ENCODE assay signal across 8 cellular contexts in genomic region chr17:21375757-21376584, GRCh38. TPM values are rescaled to one million over a fixed set of nuclear protein-coding genes. Genes with fewer than 3 reads are reported as not detected.
DNase-seq lines count a peak whose midpoint lies in the region; ATAC-seq and TF ChIP-seq lines count a peak whose summit lies in the region.

KCNJ12 (plus strand) TSS chr17:21376357; CDS start chr17:21415343, 38,986 bp downstream.

- H3K27ac Mint-ChIP-seq in nephron progenitor cell: no peak within 1 kb of the TSS

- H3K36me3 ChIP-seq in BJ (ENCODE audit: control insufficient read depth, insufficient read depth, low read length) (no peaks in the 10 kb centered on the region), fibroblast of lung (ENCODE audit: control insufficient read depth, insufficient read depth, low read length) (no peaks in the 10 kb centered on the region)

- H3K4me1 ChIP-seq in fibroblast of lung (ENCODE audit: control insufficient read depth, extremely low read depth, insufficient read depth, low read length): no peaks in the 10 kb centered on the region

- no peaks in the 10 kb centered on the region for H3K9me3 Mint-ChIP-seq in nephron progenitor cell

- no peak for TF ChIP-seq POLR2A in GM18505 (IDR thresholded peaks at IDR 0.05; ENCODE audit: borderline replicate concordance, extremely low read depth, insufficient read depth, insufficient read length)

- H3K4me3 Mint-ChIP-seq in nephron progenitor cell: peak within 1 kb of the TSS; percentile 77

- POLR2A ChIA-PET in BJ (lab: Charles Lee): no interaction called here

- CTCF ChIA-PET in BJ (lab: Yijun Ruan, JAX): interaction anchor here (0.6 to 0.8 kb wide), 2 partner anchors 14 to 456 kb away, joined by 3 read pairs; no protein-coding TSS in a partner anchor

- no peak for TF ChIP-seq CTCF in BJ (IDR thresholded peaks at IDR 0.05; ENCODE audit: insufficient read depth, low read depth, low read length)
- TF ChIP-seq CTCF in fibroblast of lung (conservative IDR thresholded peaks at IDR 0.05 in 1 of 2, IDR thresholded peaks at IDR 0.05 in 1 of 2; ENCODE audit: low read depth in 1 of 2, low read length in 2 of 2): no peak
- no peak for TF ChIP-seq CTCF in nephron progenitor cell (IDR thresholded peaks at IDR 0.05)

- DNase-seq in BJ (ENCODE audit: low read depth) (no peak), NCI-H2227 (lab: John Stamatoyannopoulos, UW; ENCODE audit: unreplicated experiment) (peak; percentile 66), fibroblast of lung (ENCODE audit: low read depth in 2 of 2) (peak; percentile 9 to 26), nephron progenitor cell (no peak)

- H3K27me3 ChIP-seq in BJ (ENCODE audit: control insufficient read depth, insufficient read depth, low read length) (peaks cover 22% of the 10 kb centered on the region), fibroblast of lung (ENCODE audit: control insufficient read depth, insufficient read depth, low read length) (peaks cover 9% of the 10 kb centered on the region)

- H3K4me3 ChIP-seq in BJ (ENCODE audit: low read depth, low read length): peak within 1 kb of the TSS; percentile 31
- H3K4me3 ChIP-seq in fibroblast of lung (replicated peaks in 1 of 4; ENCODE audit: control extremely low read depth in 1 of 4, insufficient read depth in 1 of 4, low read depth in 3 of 4, low read length in 4 of 4): peak within 1 kb of the TSS; percentile 12 to 33 (median 28)

- no peak for ATAC-seq in HG03280 (IDR thresholded peaks at IDR 0.05; ENCODE audit: unreplicated experiment)
- ATAC-seq in HG03135 (IDR thresholded peaks at IDR 0.05; ENCODE audit: unreplicated experiment): no peak
- no peak for ATAC-seq in GM18505 (IDR thresholded peaks at IDR 0.05; ENCODE audit: unreplicated experiment)
- ATAC-seq in activated CD4-positive, CD25-positive, alpha-beta regulatory T cell treated with anti-CD3 and anti-CD28 coated beads, Interleukin-2, amount 50 U/mL, for 24 hours: no peak

- H3K36me3 Mint-ChIP-seq in nephron progenitor cell (ENCODE audit: low read depth): no peaks in the 10 kb centered on the region

- H2AFZ ChIP-seq in fibroblast of lung (ENCODE audit: low read length): no peak within 1 kb of the TSS

- H3K27ac ChIP-seq in fibroblast of lung (ENCODE audit: insufficient read depth, low read length): no peak within 1 kb of the TSS

- no peaks in the 10 kb centered on the region for H3K9me3 ChIP-seq in fibroblast of lung (ENCODE audit: control insufficient read depth, insufficient read depth, low read depth, low read length)

- peaks cover 60% of the 10 kb centered on the region for H3K27me3 Mint-ChIP-seq in nephron progenitor cell (ENCODE audit: low read depth, poor library complexity)

- no peaks in the 10 kb centered on the region for H3K79me2 ChIP-seq in fibroblast of lung (ENCODE audit: control insufficient read depth, insufficient read depth, low read length)

- peak within 1 kb of the TSS; percentile 59 for H3K4me2 ChIP-seq in fibroblast of lung (ENCODE audit: extremely low read depth, insufficient read depth, low read length)

- H4K20me1 ChIP-seq in fibroblast of lung (ENCODE audit: control insufficient read depth, extremely low read depth, insufficient read depth, low read length): no peaks in the 10 kb centered on the region

- peaks cover 40% of the 10 kb centered on the region for H3K4me1 Mint-ChIP-seq in nephron progenitor cell

- no peak within 1 kb of the TSS for H3K9ac ChIP-seq in fibroblast of lung (ENCODE audit: insufficient read depth, low read length)

RNA-seq across cellular contexts. Expression of gene KCNJ12, which starts in this region (rescaled TPM):
- polyA plus RNA-seq in BJ (2011; rRNA removed) (0.05 and 0.13 TPM in 2 replicates), fibroblast of lung (0.09 and 0.69 TPM in 2 replicates)
- polyA minus RNA-seq in BJ (2011; rRNA and poly(A)+ RNA removed): 0.19 and 0.26 TPM in 2 replicates
- total RNA-seq in fibroblast of lung: 0.66 and 1.5 TPM in 2 replicates
- polyA plus RNA-seq in fibroblast of lung (2012): 0.15 and 1.0 TPM in 2 replicates
- polyA minus RNA-seq in fibroblast of lung (ENCODE audit: low replicate concordance): 0.20 and 1.2 TPM in 2 replicates

Comparison
In these comparisons a context has a peak if more than half of its experiments do, and no peak if none do; other contexts are left out.
1. DNase-seq: peak in NCI-H2227 (single experiment) and fibroblast of lung (2 of 2); none in BJ (single experiment) and nephron progenitor cell (single experiment).